In genomic region chr15:67521770-67522568, GRCh38 we compare ENCODE assay signal across 8 cellular contexts. TPM values are rescaled to one million over a fixed set of nuclear protein-coding genes. Genes with fewer than 3 reads are reported as not detected.
DNase-seq lines count a peak whose midpoint lies in the region; ATAC-seq and TF ChIP-seq lines count a peak whose summit lies in the region.

No MANE protein-coding gene starts in this region.

- H3K27me3 Mint-ChIP-seq in immature natural killer cell (ENCODE audit: low read depth in 3 of 3) = peaks cover 6 to 8% (median 6%) of the 10 kb centered on the region in 3 donors

- no peak for ATAC-seq in stimulated activated effector memory CD8-positive, alpha-beta T cell treated with anti-CD3 and anti-CD28 coated beads, Interleukin-12 subunit alpha, Interleukin-12 subunit beta, amount 100 ng/mL, for 72 hours
- no peak for ATAC-seq in GM19351 (IDR thresholded peaks at IDR 0.05; ENCODE audit: unreplicated experiment)

- H3K4me1 Mint-ChIP-seq in immature natural killer cell = peaks cover 28 to 34% of the 10 kb centered on the region in 2 donors
- H3K4me1 Mint-ChIP-seq in stimulated activated effector memory CD8-positive, alpha-beta T cell treated with anti-CD3 and anti-CD28 coated beads, Interleukin-12 subunit alpha, Interleukin-12 subunit beta, amount 100 ng/mL, for 72 hours = peaks cover 21% of the 10 kb centered on the region

- H3K9me3 Mint-ChIP-seq in immature natural killer cell = no peaks in the 10 kb centered on the region
- H3K9me3 Mint-ChIP-seq in stimulated activated effector memory CD8-positive, alpha-beta T cell treated with anti-CD3 and anti-CD28 coated beads, Interleukin-12 subunit alpha, Interleukin-12 subunit beta, amount 100 ng/mL, for 72 hours = no peaks in the 10 kb centered on the region

- in situ Hi-C loops in astrocyte of the spinal cord (cut with HindIII; ENCODE audit: low sequenced_read_pairs) = no loop called here

- H3K27ac Mint-ChIP-seq in immature natural killer cell = peak overlapping the region; percentile 80 to 97 (median 94)
- peak overlapping the region; percentile 96 for H3K27ac Mint-ChIP-seq in stimulated activated effector memory CD8-positive, alpha-beta T cell treated with anti-CD3 and anti-CD28 coated beads, Interleukin-12 subunit alpha, Interleukin-12 subunit beta, amount 100 ng/mL, for 72 hours

- DNase-seq in NOMO-1 treated with DMSO at 0.1 percent for 48 hours (lab: John Stamatoyannopoulos, UW; ENCODE audit: unreplicated experiment) (peak; percentile 29), NOMO-1 treated with dmso at 0.1 percent for 144 hours (lab: John Stamatoyannopoulos, UW; ENCODE audit: unreplicated experiment) (no peak), NB4 (ENCODE audit: low read depth) (peak; percentile 40), astrocyte of the spinal cord (ENCODE audit: low read depth, low spot score) (peak; percentile 45), immature natural killer cell (peak in 2 of 3 donors; percentile 18 to 27), NCI-H146 treated with DMSO at 0.1 percent for 48 hours (lab: John Stamatoyannopoulos, UW; ENCODE audit: unreplicated experiment) (no peak)
- DNase-seq in stimulated activated effector memory CD8-positive, alpha-beta T cell treated with anti-CD3 and anti-CD28 coated beads, Interleukin-12 subunit alpha, Interleukin-12 subunit beta, amount 100 ng/mL, for 72 hours (ENCODE audit: low spot score in 2 of 2) = no peak

- H3K36me3 Mint-ChIP-seq in immature natural killer cell = peaks cover 0 to 11% (median 3%) of the 10 kb centered on the region in 3 donors
- peaks cover 6% of the 10 kb centered on the region for H3K36me3 Mint-ChIP-seq in stimulated activated effector memory CD8-positive, alpha-beta T cell treated with anti-CD3 and anti-CD28 coated beads, Interleukin-12 subunit alpha, Interleukin-12 subunit beta, amount 100 ng/mL, for 72 hours

- TF ChIP-seq CTCF in NB4 (IDR thresholded peaks at IDR 0.05; ENCODE audit: low read depth, low read length) (peak; percentile 1), astrocyte of the spinal cord (IDR thresholded peaks at IDR 0.05; ENCODE audit: low read depth, low read length) (no peak)

- H3K4me3 Mint-ChIP-seq in immature natural killer cell = peak overlapping the region; percentile 86 to 95 (median 94)
- H3K4me3 Mint-ChIP-seq in stimulated activated effector memory CD8-positive, alpha-beta T cell treated with anti-CD3 and anti-CD28 coated beads, Interleukin-12 subunit alpha, Interleukin-12 subunit beta, amount 100 ng/mL, for 72 hours = peak overlapping the region; percentile 93

- no peak for TF ChIP-seq POLR2A in NB4 (IDR thresholded peaks at IDR 0.05; ENCODE audit: extremely low read depth, insufficient read length)

- H3K4me3 ChIP-seq in NB4 (ENCODE audit: low read depth, low read length) (peak overlapping the region; percentile 78), astrocyte of the spinal cord (ENCODE audit: low read depth, low read length) (peak overlapping the region; percentile 83)

RNA-seq across cellular contexts. Expression of gene C15orf61, which starts 1.0 kb away (rescaled TPM):
- 1 to 10 TPM; 9.2 to 9.8 (median 9.6) TPM for polyA plus RNA-seq in immature natural killer cell

RNA-seq across cellular contexts. Expression of gene MAP2K5, which starts 20.5 kb away (rescaled TPM):
- 10 to 100 TPM; 12.4 to 21.7 (median 16.0) TPM for polyA plus RNA-seq in immature natural killer cell

Comparison
In these comparisons a context has a peak if more than half of its experiments do, and no peak if none do; other contexts are left out.
1. DNase-seq: peak in NOMO-1 treated with DMSO at 0.1 percent for 48 hours (single experiment), NB4 (single experiment), astrocyte of the spinal cord (single experiment) and immature natural killer cell (2 of 3); none in NOMO-1 treated with dmso at 0.1 percent for 144 hours (single experiment), stimulated activated effector memory CD8-positive, alpha-beta T cell treated with anti-CD3 and anti-CD28 coated beads, Interleukin-12 subunit alpha, Interleukin-12 subunit beta, amount 100 ng/mL, for 72 hours (0 of 2) and NCI-H146 treated with DMSO at 0.1 percent for 48 hours (single experiment).